ENCODE assay signal across 1 cellular context in genomic region chr1:39539252-39539790, GRCh38.
TF ChIP-seq lines count a peak whose summit lies in the region.

No MANE protein-coding gene starts in this region.

TF ChIP-seq in HepG2, 621 proteins besides CTCF, POLR2A, EP300 and RAD21 (continued from another document and continues in another):
- TF ChIP-seq, protein P1, sequence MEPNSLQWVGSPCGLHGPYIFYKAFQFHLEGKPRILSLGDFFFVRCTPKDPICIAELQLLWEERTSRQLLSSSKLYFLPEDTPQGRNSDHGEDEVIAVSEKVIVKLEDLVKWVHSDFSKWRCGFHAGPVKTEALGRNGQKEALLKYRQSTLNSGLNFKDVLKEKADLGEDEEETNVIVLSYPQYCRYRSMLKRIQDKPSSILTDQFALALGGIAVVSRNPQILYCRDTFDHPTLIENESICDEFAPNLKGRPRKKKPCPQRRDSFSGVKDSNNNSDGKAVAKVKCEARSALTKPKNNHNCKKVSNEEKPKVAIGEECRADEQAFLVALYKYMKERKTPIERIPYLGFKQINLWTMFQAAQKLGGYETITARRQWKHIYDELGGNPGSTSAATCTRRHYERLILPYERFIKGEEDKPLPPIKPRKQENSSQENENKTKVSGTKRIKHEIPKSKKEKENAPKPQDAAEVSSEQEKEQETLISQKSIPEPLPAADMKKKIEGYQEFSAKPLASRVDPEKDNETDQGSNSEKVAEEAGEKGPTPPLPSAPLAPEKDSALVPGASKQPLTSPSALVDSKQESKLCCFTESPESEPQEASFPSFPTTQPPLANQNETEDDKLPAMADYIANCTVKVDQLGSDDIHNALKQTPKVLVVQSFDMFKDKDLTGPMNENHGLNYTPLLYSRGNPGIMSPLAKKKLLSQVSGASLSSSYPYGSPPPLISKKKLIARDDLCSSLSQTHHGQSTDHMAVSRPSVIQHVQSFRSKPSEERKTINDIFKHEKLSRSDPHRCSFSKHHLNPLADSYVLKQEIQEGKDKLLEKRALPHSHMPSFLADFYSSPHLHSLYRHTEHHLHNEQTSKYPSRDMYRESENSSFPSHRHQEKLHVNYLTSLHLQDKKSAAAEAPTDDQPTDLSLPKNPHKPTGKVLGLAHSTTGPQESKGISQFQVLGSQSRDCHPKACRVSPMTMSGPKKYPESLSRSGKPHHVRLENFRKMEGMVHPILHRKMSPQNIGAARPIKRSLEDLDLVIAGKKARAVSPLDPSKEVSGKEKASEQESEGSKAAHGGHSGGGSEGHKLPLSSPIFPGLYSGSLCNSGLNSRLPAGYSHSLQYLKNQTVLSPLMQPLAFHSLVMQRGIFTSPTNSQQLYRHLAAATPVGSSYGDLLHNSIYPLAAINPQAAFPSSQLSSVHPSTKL (CRISPR knock-in tag; IDR thresholded peaks at IDR 0.05) = peak; percentile 33; the same call in 1 of the 2 replicates
- no peak for TF ChIP-seq GABPB1 (CRISPR knock-in tag; IDR thresholded peaks at IDR 0.05)
- 0 out of 2 replicates have a peak, but pooled peaks have one; percentile 29 for TF ChIP-seq ZNF331 (CRISPR knock-in tag; IDR thresholded peaks at IDR 0.05)
- TF ChIP-seq, protein P2, sequence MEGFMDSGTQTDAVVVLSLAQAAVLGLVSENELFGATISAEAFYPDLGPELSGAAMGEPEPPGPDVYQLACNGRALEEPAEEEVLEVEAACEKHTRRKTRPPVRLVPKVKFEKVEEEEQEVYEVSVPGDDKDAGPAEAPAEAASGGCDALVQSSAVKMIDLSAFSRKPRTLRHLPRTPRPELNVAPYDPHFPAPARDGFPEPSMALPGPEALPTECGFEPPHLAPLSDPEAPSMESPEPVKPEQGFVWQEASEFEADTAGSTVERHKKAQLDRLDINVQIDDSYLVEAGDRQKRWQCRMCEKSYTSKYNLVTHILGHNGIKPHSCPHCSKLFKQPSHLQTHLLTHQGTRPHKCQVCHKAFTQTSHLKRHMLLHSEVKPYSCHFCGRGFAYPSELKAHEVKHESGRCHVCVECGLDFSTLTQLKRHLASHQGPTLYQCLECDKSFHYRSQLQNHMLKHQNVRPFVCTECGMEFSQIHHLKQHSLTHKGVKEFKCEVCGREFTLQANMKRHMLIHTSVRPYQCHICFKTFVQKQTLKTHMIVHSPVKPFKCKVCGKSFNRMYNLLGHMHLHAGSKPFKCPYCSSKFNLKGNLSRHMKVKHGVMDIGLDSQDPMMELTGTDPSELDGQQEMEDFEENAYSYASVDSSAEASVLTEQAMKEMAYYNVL (CRISPR knock-in tag; IDR thresholded peaks at IDR 0.05; ENCODE audit: borderline replicate concordance) = no peak
- no peak for TF ChIP-seq PHF5A (CRISPR knock-in tag; IDR thresholded peaks at IDR 0.05; ENCODE audit: low read depth, unreplicated experiment)
- no peak for TF ChIP-seq HCFC1 (IDR thresholded peaks at IDR 0.05; ENCODE audit: low read depth, low read length)
- TF ChIP-seq ZNF660 (CRISPR knock-in tag; IDR thresholded peaks at IDR 0.05; ENCODE audit: borderline replicate concordance, low read depth) = no peak
- no peak for TF ChIP-seq DNMT3B (CRISPR knock-in tag; conservative IDR thresholded peaks at IDR 0.05)
- peak; percentile 31; the same call in 1 of the 2 replicates for TF ChIP-seq ZBTB33 (CRISPR knock-in tag; IDR thresholded peaks at IDR 0.05)
- 0 out of 2 replicates have a peak, but pooled peaks have one; percentile 27 for TF ChIP-seq YEATS2 (CRISPR knock-in tag; IDR thresholded peaks at IDR 0.05; ENCODE audit: borderline replicate concordance)
- TF ChIP-seq ZNF605 (CRISPR knock-in tag; IDR thresholded peaks at IDR 0.05) = no peak
- TF ChIP-seq RARG (CRISPR knock-in tag; IDR thresholded peaks at IDR 0.05; ENCODE audit: low read depth) = no peak
- no peak for TF ChIP-seq KAT7 (CRISPR knock-in tag; IDR thresholded peaks at IDR 0.05; ENCODE audit: borderline replicate concordance)
- no peak for TF ChIP-seq TFDP1 (CRISPR knock-in tag; IDR thresholded peaks at IDR 0.05; ENCODE audit: borderline replicate concordance)
- TF ChIP-seq, protein P3, sequence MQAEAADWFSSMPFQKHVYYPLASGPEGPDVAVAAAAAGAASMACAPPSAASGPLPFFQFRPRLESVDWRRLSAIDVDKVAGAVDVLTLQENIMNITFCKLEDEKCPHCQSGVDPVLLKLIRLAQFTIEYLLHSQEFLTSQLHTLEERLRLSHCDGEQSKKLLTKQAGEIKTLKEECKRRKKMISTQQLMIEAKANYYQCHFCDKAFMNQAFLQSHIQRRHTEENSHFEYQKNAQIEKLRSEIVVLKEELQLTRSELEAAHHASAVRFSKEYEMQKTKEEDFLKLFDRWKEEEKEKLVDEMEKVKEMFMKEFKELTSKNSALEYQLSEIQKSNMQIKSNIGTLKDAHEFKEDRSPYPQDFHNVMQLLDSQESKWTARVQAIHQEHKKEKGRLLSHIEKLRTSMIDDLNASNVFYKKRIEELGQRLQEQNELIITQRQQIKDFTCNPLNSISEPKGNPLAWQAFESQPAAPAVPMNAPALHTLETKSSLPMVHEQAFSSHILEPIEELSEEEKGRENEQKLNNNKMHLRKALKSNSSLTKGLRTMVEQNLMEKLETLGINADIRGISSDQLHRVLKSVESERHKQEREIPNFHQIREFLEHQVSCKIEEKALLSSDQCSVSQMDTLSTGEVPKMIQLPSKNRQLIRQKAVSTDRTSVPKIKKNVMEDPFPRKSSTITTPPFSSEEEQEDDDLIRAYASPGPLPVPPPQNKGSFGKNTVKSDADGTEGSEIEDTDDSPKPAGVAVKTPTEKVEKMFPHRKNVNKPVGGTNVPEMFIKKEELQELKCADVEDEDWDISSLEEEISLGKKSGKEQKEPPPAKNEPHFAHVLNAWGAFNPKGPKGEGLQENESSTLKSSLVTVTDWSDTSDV (CRISPR knock-in tag; IDR thresholded peaks at IDR 0.05) = no peak
- 0 out of 2 replicates have a peak, but pooled peaks have one; percentile 28 for TF ChIP-seq FOSL2 (CRISPR knock-in tag; IDR thresholded peaks at IDR 0.05)
- no peak for TF ChIP-seq SNAPC2 (CRISPR knock-in tag; IDR thresholded peaks at IDR 0.05)
- no peak for TF ChIP-seq AFF4 (CRISPR knock-in tag; IDR thresholded peaks at IDR 0.05)
- TF ChIP-seq, protein P4, sequence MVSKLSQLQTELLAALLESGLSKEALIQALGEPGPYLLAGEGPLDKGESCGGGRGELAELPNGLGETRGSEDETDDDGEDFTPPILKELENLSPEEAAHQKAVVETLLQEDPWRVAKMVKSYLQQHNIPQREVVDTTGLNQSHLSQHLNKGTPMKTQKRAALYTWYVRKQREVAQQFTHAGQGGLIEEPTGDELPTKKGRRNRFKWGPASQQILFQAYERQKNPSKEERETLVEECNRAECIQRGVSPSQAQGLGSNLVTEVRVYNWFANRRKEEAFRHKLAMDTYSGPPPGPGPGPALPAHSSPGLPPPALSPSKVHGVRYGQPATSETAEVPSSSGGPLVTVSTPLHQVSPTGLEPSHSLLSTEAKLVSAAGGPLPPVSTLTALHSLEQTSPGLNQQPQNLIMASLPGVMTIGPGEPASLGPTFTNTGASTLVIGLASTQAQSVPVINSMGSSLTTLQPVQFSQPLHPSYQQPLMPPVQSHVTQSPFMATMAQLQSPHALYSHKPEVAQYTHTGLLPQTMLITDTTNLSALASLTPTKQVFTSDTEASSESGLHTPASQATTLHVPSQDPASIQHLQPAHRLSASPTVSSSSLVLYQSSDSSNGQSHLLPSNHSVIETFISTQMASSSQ (IDR thresholded peaks at IDR 0.05; ENCODE audit: low read depth) = no peak
- TF ChIP-seq, protein P4 (CRISPR knock-in tag; IDR thresholded peaks at IDR 0.05; ENCODE audit: borderline replicate concordance) = no peak
- TF ChIP-seq RXRA (CRISPR knock-in tag; IDR thresholded peaks at IDR 0.05) = no peak
- no peak for TF ChIP-seq PAWR (CRISPR knock-in tag; IDR thresholded peaks at IDR 0.05; ENCODE audit: borderline replicate concordance)
- TF ChIP-seq ZNF607 (CRISPR knock-in tag; IDR thresholded peaks at IDR 0.05; ENCODE audit: borderline replicate concordance) = no peak
- TF ChIP-seq AKNA (CRISPR knock-in tag; IDR thresholded peaks at IDR 0.05; ENCODE audit: borderline replicate concordance) = no peak
- peak; percentile 41; the same call in 1 of the 2 replicates for TF ChIP-seq RXRB (CRISPR knock-in tag; IDR thresholded peaks at IDR 0.05; ENCODE audit: borderline replicate concordance)
- TF ChIP-seq CENPX (CRISPR knock-in tag; IDR thresholded peaks at IDR 0.05) = no peak
- TF ChIP-seq STAG1 (CRISPR knock-in tag; IDR thresholded peaks at IDR 0.05) = peak; percentile 91
- no peak for TF ChIP-seq REXO4 (CRISPR knock-in tag; IDR thresholded peaks at IDR 0.05; ENCODE audit: borderline replicate concordance)
